Comparison of ENCODE assay signal across 9 cellular contexts in the genomic region with DNA sequence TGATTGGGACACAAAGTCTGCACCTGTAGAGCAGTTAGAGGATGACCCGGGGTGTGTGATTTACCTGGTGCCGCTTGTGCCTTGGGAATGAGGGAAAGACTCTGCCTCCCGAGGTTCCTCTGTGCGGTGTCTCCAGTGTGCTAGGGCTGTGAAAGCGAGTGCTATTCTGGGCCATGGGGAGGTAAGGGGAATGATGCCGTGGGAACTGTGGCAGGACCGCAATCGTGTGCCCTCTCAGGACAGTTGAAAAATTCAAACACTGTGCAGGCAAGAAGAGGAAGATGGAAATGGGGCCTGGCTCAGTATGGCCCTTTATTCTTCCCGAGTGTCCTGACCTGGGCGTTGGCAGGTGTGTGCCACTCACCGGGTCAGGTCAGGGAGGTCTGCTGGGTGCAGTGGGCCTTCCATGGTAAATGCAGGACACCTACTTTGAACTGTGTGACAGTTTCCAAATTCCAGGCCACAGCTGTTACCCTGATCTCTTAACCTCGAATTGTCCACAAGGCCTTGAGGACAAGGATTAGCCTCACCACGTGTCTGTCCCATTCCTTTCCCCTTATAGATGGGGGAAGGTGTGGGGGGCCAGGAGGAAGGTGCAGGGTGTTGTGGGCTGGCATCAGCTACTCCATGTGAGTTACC. TPM values are rescaled to one million over a fixed set of nuclear protein-coding genes. Genes with fewer than 3 reads are reported as not detected.
DNase-seq lines count a peak whose midpoint lies in the region; ATAC-seq, FAIRE-seq and TF ChIP-seq lines count a peak whose summit lies in the region.
"Had no signal": no experiment of that assay in that cellular context is flagged by ENCODE, and none has a peak within 500 bp of the region (broad histone marks: within the 10 kb centered on the region; RNA-seq: fewer than 3 reads in every experiment).

No MANE protein-coding gene starts in this region.

- no peak for DNase-seq in activated T-cell treated with anti-CD3 and anti-CD28 coated beads, Interleukin-2, amount 50 U/mL, for 4 hours
- no peak for DNase-seq in activated T-cell treated with anti-CD3 and anti-CD28 coated beads for 4 hours
- no peak for DNase-seq in astrocyte (ENCODE audit: low read depth)
- DNase-seq in tibial artery, result no peak
- no peak for DNase-seq in NCI-H2171 treated with DMSO at 0.1 percent for 48 hours (lab: John Stamatoyannopoulos, UW)
- DNase-seq in RPMI8226, result no peak

- H3K4me1 Mint-ChIP-seq in activated T-cell treated with anti-CD3 and anti-CD28 coated beads, Interleukin-2, amount 50 U/mL, for 4 hours (ENCODE audit: low read depth), result peaks cover 32% of the 10 kb centered on the region
- H3K4me1 Mint-ChIP-seq in astrocyte (ENCODE audit: low read depth, unreplicated experiment), result peaks cover 18% of the 10 kb centered on the region

- H3K4me3 Mint-ChIP-seq in activated T-cell treated with anti-CD3 and anti-CD28 coated beads, Interleukin-2, amount 50 U/mL, for 4 hours, result peak overlapping the region; percentile 87
- H3K4me3 Mint-ChIP-seq in astrocyte (ENCODE audit: unreplicated experiment), result peak overlapping the region; percentile 91

- ATAC-seq in activated T-cell treated with anti-CD3 and anti-CD28 coated beads, Interleukin-2, amount 50 U/mL, for 4 hours, result no peak
- ATAC-seq in HG03432 (IDR thresholded peaks at IDR 0.05; ENCODE audit: unreplicated experiment), result no peak

- TF ChIP-seq RAD21 in liver (IDR thresholded peaks at IDR 0.05), result no peak

- no peaks in the 10 kb centered on the region for H3K27me3 Mint-ChIP-seq in activated T-cell treated with anti-CD3 and anti-CD28 coated beads, Interleukin-2, amount 50 U/mL, for 4 hours (ENCODE audit: low read depth)
- H3K27me3 Mint-ChIP-seq in astrocyte (ENCODE audit: low read depth, unreplicated experiment), result no peaks in the 10 kb centered on the region

- H3K9me3 Mint-ChIP-seq in activated T-cell treated with anti-CD3 and anti-CD28 coated beads, Interleukin-2, amount 50 U/mL, for 4 hours, result no peaks in the 10 kb centered on the region
- H3K9me3 Mint-ChIP-seq in astrocyte (ENCODE audit: unreplicated experiment), result no peaks in the 10 kb centered on the region

- no peaks in the 10 kb centered on the region for H3K9me3 ChIP-seq in astrocyte (ENCODE audit: insufficient read depth, low read depth, low read length)
- H3K9me3 ChIP-seq in liver (ENCODE audit: control insufficient read depth in 4 of 4, low read length in 3 of 4), result no peaks in the 10 kb centered on the region
- no peaks in the 10 kb centered on the region for H3K9me3 ChIP-seq in tibial artery

- H3K9ac ChIP-seq in astrocyte (ENCODE audit: low read length) (peak overlapping the region; percentile 90), liver (ENCODE audit: low read depth in 1 of 2, low read length in 2 of 2) (peak overlapping the region; percentile 47 to 83)

- H3K27ac ChIP-seq in astrocyte (ENCODE audit: low read depth, low read length), result no peak overlapping the region
- H3K27ac ChIP-seq in liver (ENCODE audit: low read depth in 1 of 2, low read length in 2 of 2), result peak overlapping the region; percentile 58 to 89
- peak overlapping the region; percentile 97 to 98 for H3K27ac ChIP-seq in tibial artery

- H3K36me3 Mint-ChIP-seq in activated T-cell treated with anti-CD3 and anti-CD28 coated beads, Interleukin-2, amount 50 U/mL, for 4 hours (ENCODE audit: insufficient read depth), result peaks cover 14% of the 10 kb centered on the region
- H3K36me3 Mint-ChIP-seq in astrocyte (ENCODE audit: low read depth, unreplicated experiment), result peaks cover 5% of the 10 kb centered on the region

- H3K4me2 ChIP-seq in astrocyte (ENCODE audit: low read length), result peak overlapping the region; percentile 100

- no peak for FAIRE-seq in astrocyte (lab: Jason Lieb, UNC)
- FAIRE-seq: islet of Langerhans had no signal

- no peaks in the 10 kb centered on the region for H3K27me3 ChIP-seq in astrocyte (ENCODE audit: insufficient read depth, low read length)
- no peaks in the 10 kb centered on the region for H3K27me3 ChIP-seq in liver (ENCODE audit: control insufficient read depth in 4 of 4, insufficient read depth in 4 of 4, low read length in 3 of 4)
- H3K27me3 ChIP-seq in tibial artery, result no peaks in the 10 kb centered on the region

- peak overlapping the region; percentile 74 for H3K4me3 ChIP-seq in astrocyte (ENCODE audit: insufficient read depth, low read depth, low read length)
- peak overlapping the region; percentile 51 to 95 (median 85) for H3K4me3 ChIP-seq in liver (ENCODE audit: low read depth in 1 of 3, low read length in 3 of 3)
- H3K4me3 ChIP-seq in tibial artery, result peak overlapping the region; percentile 80 to 89

- peaks cover 16% of the 10 kb centered on the region for H3K4me1 ChIP-seq in astrocyte (ENCODE audit: insufficient read depth, low read length)
- H3K4me1 ChIP-seq in liver (ENCODE audit: control insufficient read depth in 4 of 4, insufficient read depth in 4 of 4, low read length in 3 of 4), result peaks cover 12 to 42% (median 35%) of the 10 kb centered on the region in 4 donors
- H3K4me1 ChIP-seq in tibial artery, result peaks cover 0 to 55% (median 39%) of the 10 kb centered on the region in 4 donors

- 29% methylated on average over 13 of the region's 13 CpGs for WGBS in liver

- H2AFZ ChIP-seq in astrocyte (ENCODE audit: low read depth, low read length), result no peak overlapping the region

- peaks cover 59% of the 10 kb centered on the region for H4K20me1 ChIP-seq in astrocyte (ENCODE audit: insufficient read depth, low read length)

- peak overlapping the region; percentile 80 for H3K27ac Mint-ChIP-seq in astrocyte (ENCODE audit: unreplicated experiment)

- H3K79me2 ChIP-seq in astrocyte (ENCODE audit: insufficient read depth, low read length), result peaks cover 57% of the 10 kb centered on the region

- intact Hi-C loops in tibial artery (cut with DNase I; ENCODE audit: low total_unique reads), result loop anchor here (10.0 kb wide), 1 partner anchor 720 kb away; a partner anchor contains a TSS

- TF ChIP-seq CTCF in astrocyte (IDR thresholded peaks at IDR 0.05; ENCODE audit: insufficient read depth, low read depth, low read length) (no peak), liver (IDR thresholded peaks at IDR 0.05; ENCODE audit: low read depth, low read length, missing input control) (no peak), tibial artery (IDR thresholded peaks at IDR 0.05) (no peak)

- peaks cover 8% of the 10 kb centered on the region for H3K36me3 ChIP-seq in astrocyte (ENCODE audit: insufficient read depth, low read length)
- H3K36me3 ChIP-seq in liver (ENCODE audit: control insufficient read depth in 4 of 4, insufficient read depth in 3 of 4, low read depth in 1 of 4, low read length in 3 of 4), result peaks cover 3 to 31% (median 18%) of the 10 kb centered on the region in 4 donors
- H3K36me3 ChIP-seq in tibial artery, result peaks cover 37 to 47% (median 39%) of the 10 kb centered on the region in 3 donors

TF ChIP-seq in liver, 16 proteins besides CTCF, POLR2A, EP300 and RAD21:
- TF ChIP-seq HNF4A (conservative IDR thresholded peaks at IDR 0.05), result peak; percentile 36 to 72
- peak; percentile 36 to 67 for TF ChIP-seq RXRA (IDR thresholded peaks at IDR 0.05)
- TF ChIP-seq SP1 (IDR thresholded peaks at IDR 0.05), result no peak
- TF ChIP-seq, protein P1, sequence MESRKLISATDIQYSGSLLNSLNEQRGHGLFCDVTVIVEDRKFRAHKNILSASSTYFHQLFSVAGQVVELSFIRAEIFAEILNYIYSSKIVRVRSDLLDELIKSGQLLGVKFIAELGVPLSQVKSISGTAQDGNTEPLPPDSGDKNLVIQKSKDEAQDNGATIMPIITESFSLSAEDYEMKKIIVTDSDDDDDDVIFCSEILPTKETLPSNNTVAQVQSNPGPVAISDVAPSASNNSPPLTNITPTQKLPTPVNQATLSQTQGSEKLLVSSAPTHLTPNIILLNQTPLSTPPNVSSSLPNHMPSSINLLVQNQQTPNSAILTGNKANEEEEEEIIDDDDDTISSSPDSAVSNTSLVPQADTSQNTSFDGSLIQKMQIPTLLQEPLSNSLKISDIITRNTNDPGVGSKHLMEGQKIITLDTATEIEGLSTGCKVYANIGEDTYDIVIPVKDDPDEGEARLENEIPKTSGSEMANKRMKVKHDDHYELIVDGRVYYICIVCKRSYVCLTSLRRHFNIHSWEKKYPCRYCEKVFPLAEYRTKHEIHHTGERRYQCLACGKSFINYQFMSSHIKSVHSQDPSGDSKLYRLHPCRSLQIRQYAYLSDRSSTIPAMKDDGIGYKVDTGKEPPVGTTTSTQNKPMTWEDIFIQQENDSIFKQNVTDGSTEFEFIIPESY (IDR thresholded peaks at IDR 0.05), result no peak
- no peak for TF ChIP-seq TAF1 (conservative IDR thresholded peaks at IDR 0.05)
- TF ChIP-seq GABPA (IDR thresholded peaks at IDR 0.05 in 1 of 2, conservative IDR thresholded peaks at IDR 0.05 in 1 of 2), result no peak

RNA-seq across cellular contexts. Expression of a gene that starts 1.4 kb away (rescaled TPM):
- 100 to 1,000 TPM; 135 to 157 (median 149) TPM for total RNA-seq in activated T-cell treated with anti-CD3 and anti-CD28 coated beads, Interleukin-2, amount 50 U/mL, for 4 hours
- total RNA-seq in astrocyte (46.4 and 51.0 TPM in 2 replicates), liver (10 to 100 TPM; 67.4 to 90.4 TPM)
- 100 to 1,000 TPM; 109 to 115 TPM for polyA plus RNA-seq in liver

RNA-seq across cellular contexts. Expression of a gene that starts 30.3 kb away (rescaled TPM):
- total RNA-seq in activated T-cell treated with anti-CD3 and anti-CD28 coated beads, Interleukin-2, amount 50 U/mL, for 4 hours, result 1 to 10 TPM in 1 of 3 donors, under 1 TPM in 2; 0.66 to 1.2 (median 0.69) TPM
- 4.4 and 5.8 TPM in 2 replicates for total RNA-seq in astrocyte
- total RNA-seq in liver, result 10 to 100 TPM in 1 of 2 donors, 1 to 10 TPM in 1; 1.8 to 13.3 TPM
- polyA plus RNA-seq in liver, result 10 to 100 TPM; 11.0 to 18.8 TPM

RNA-seq across cellular contexts. Expression of a gene that starts 41.2 kb away (rescaled TPM):
- total RNA-seq in activated T-cell treated with anti-CD3 and anti-CD28 coated beads, Interleukin-2, amount 50 U/mL, for 4 hours, result 100 to 1,000 TPM; 107 to 124 (median 116) TPM
- total RNA-seq in astrocyte, result 148 and 155 TPM in 2 replicates
- total RNA-seq in liver, result 100 to 1,000 TPM in 1 of 2 donors, 10 to 100 TPM in 1; 39.2 to 192 TPM
- 10 to 100 TPM; 30.6 to 78.2 TPM for polyA plus RNA-seq in liver

RNA-seq across cellular contexts. Expression of a gene that starts 46.6 kb away (rescaled TPM):
- 1 to 10 TPM; 3.6 to 4.1 (median 4.0) TPM for total RNA-seq in activated T-cell treated with anti-CD3 and anti-CD28 coated beads, Interleukin-2, amount 50 U/mL, for 4 hours
- 6.6 and 6.9 TPM in 2 replicates for total RNA-seq in astrocyte
- total RNA-seq in liver, result 1 to 10 TPM; 5.4 to 9.4 TPM
- 1 to 10 TPM; 1.5 to 4.4 TPM for polyA plus RNA-seq in liver
